ENCODE assay signal across 8 cellular contexts in genomic region chr5:150413176-150413901, GRCh38.
A peak's percentile ranks its signal among the peaks of the same experiment; 100 is the strongest.
DNase-seq lines count a peak whose midpoint lies in the region; ATAC-seq and TF ChIP-seq lines count a peak whose summit lies in the region.

No MANE protein-coding gene starts in this region.

- H3K9me3 ChIP-seq in BLaER1: no peaks in the 10 kb centered on the region
- H3K9me3 ChIP-seq in WERI-Rb-1 (ENCODE audit: severe bottlenecking): no peaks in the 10 kb centered on the region

- H3K9ac ChIP-seq in BLaER1: peak overlapping the region; percentile 96

- H3K9me3 Mint-ChIP-seq in dendritic cell treated with granulocyte-macrophage colony-stimulating factor and Interleukin-4, amounts not matched to agents 40 ng/mL and 50 ng/mL, for 4 days: no peaks in the 10 kb centered on the region
- H3K9me3 Mint-ChIP-seq in nephron progenitor cell: no peaks in the 10 kb centered on the region

- peak overlapping the region; percentile 99 for H3K27ac Mint-ChIP-seq in dendritic cell treated with granulocyte-macrophage colony-stimulating factor and Interleukin-4, amounts not matched to agents 40 ng/mL and 50 ng/mL, for 4 days
- H3K27ac Mint-ChIP-seq in nephron progenitor cell: peak overlapping the region; percentile 97

- H3K4me1 Mint-ChIP-seq in dendritic cell treated with granulocyte-macrophage colony-stimulating factor and Interleukin-4, amounts not matched to agents 40 ng/mL and 50 ng/mL, for 4 days (ENCODE audit: low read depth): peaks cover 32% of the 10 kb centered on the region
- H3K4me1 Mint-ChIP-seq in nephron progenitor cell: peaks cover 41% of the 10 kb centered on the region

- H3K27me3 ChIP-seq in BLaER1 (no peaks in the 10 kb centered on the region), WERI-Rb-1 (ENCODE audit: insufficient read depth, low read depth, severe bottlenecking) (no peaks in the 10 kb centered on the region)

- ATAC-seq in HG03064 (IDR thresholded peaks at IDR 0.05; ENCODE audit: low read depth, unreplicated experiment) (peak; percentile 4), GM19324 (IDR thresholded peaks at IDR 0.05; ENCODE audit: low FRiP score, unreplicated experiment) (no peak)

- peaks cover 31% of the 10 kb centered on the region for H4K20me1 ChIP-seq in BLaER1

- peaks cover 50% of the 10 kb centered on the region for H3K4me1 ChIP-seq in BLaER1

- H3K27ac ChIP-seq in BLaER1 (peak overlapping the region; percentile 99), WERI-Rb-1 (no peak overlapping the region)

- TF ChIP-seq CTCF in nephron progenitor cell (IDR thresholded peaks at IDR 0.05) (no peak), WERI-Rb-1 (IDR thresholded peaks at IDR 0.05; ENCODE audit: low read depth, low read length) (no peak)

- H3K36me3 ChIP-seq in BLaER1 (peaks cover 21% of the 10 kb centered on the region), WERI-Rb-1 (no peaks in the 10 kb centered on the region)

- H3K4me3 ChIP-seq in BLaER1 (peak overlapping the region; percentile 88), WERI-Rb-1 (ENCODE audit: low read depth, low read length) (no peak overlapping the region)

- peaks cover 46% of the 10 kb centered on the region for H3K36me3 Mint-ChIP-seq in dendritic cell treated with granulocyte-macrophage colony-stimulating factor and Interleukin-4, amounts not matched to agents 40 ng/mL and 50 ng/mL, for 4 days (ENCODE audit: low read depth)
- no peaks in the 10 kb centered on the region for H3K36me3 Mint-ChIP-seq in nephron progenitor cell (ENCODE audit: low read depth)

- intact Hi-C loops in dendritic cell treated with granulocyte-macrophage colony-stimulating factor and Interleukin-4, amounts not matched to agents 40 ng/mL and 50 ng/mL, for 4 days (cut with micrococcal nuclease): no loop called here

- no peak for DNase-seq in nephron progenitor cell
- DNase-seq in NCI-H1694 treated with DMSO at 0.1 percent for 48 hours (lab: John Stamatoyannopoulos, UW): no peak
- no peak for DNase-seq in WERI-Rb-1
- no peak for DNase-seq in NCI-H69 (lab: John Stamatoyannopoulos, UW)

- H3K4me2 ChIP-seq in BLaER1: peak overlapping the region; percentile 90

- peak overlapping the region; percentile 95 for H3K4me3 Mint-ChIP-seq in dendritic cell treated with granulocyte-macrophage colony-stimulating factor and Interleukin-4, amounts not matched to agents 40 ng/mL and 50 ng/mL, for 4 days
- peak overlapping the region; percentile 85 for H3K4me3 Mint-ChIP-seq in nephron progenitor cell

- H3K27me3 Mint-ChIP-seq in dendritic cell treated with granulocyte-macrophage colony-stimulating factor and Interleukin-4, amounts not matched to agents 40 ng/mL and 50 ng/mL, for 4 days: no peaks in the 10 kb centered on the region
- H3K27me3 Mint-ChIP-seq in nephron progenitor cell (ENCODE audit: low read depth, poor library complexity): peaks cover 5% of the 10 kb centered on the region
